In the genomic region with DNA sequence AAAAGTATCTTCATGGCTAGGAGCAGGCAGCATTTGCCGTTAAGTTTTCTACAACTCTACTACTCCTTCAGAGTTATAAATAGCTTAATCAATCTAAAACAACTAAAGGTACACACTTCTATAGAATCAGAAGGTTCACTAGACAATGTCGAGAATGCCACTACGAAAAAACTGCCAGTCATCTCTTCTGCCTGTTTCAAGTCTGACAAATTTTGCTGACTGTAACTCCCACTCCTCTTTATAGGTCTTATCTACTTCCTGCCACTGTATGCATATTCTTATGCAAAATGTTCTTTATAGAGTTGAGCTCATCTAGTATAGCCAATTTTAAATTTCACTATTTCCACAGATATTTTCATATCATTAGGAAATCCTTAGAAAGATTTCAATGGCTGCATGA, we compare ENCODE assay signal across 1 cellular context.
A peak's percentile ranks its signal among the peaks of the same experiment; 100 is the strongest.
TF ChIP-seq lines count a peak whose summit lies in the region.

No MANE protein-coding gene starts in this region.

TF ChIP-seq in K562, 482 proteins besides CTCF, POLR2A, EP300 and RAD21 (continued from another document):
- peak; percentile 53; the same call in 1 of the 2 replicates for TF ChIP-seq NFE2L1 (tag; IDR thresholded peaks at IDR 0.05; ENCODE audit: borderline replicate concordance, low read depth)
- no peak for TF ChIP-seq ARHGAP35 (IDR thresholded peaks at IDR 0.05; ENCODE audit: partially characterized antibody)
- TF ChIP-seq CXXC5 (CRISPR knock-in tag; IDR thresholded peaks at IDR 0.05): no peak
- peak; percentile 83 for TF ChIP-seq NFE2 (IDR thresholded peaks at IDR 0.05; ENCODE audit: low read depth)
- TF ChIP-seq MAFK (IDR thresholded peaks at IDR 0.05; ENCODE audit: low read length): peak; percentile 73; the same call in 1 of the 2 replicates
- no peak for TF ChIP-seq TSC22D4 (tag; IDR thresholded peaks at IDR 0.05)
- peak; percentile 94 for TF ChIP-seq C11orf30 (IDR thresholded peaks at IDR 0.05; ENCODE audit: low read depth)
- peak; percentile 99 for TF ChIP-seq ZNF316 (IDR thresholded peaks at IDR 0.05)
- peak; percentile 42 for TF ChIP-seq CBFA2T3 (IDR thresholded peaks at IDR 0.05)
- peak; percentile 54 for TF ChIP-seq ARID1B (IDR thresholded peaks at IDR 0.05)
- TF ChIP-seq GATAD2B (IDR thresholded peaks at IDR 0.05; ENCODE audit: borderline replicate concordance): no peak
- TF ChIP-seq ZC3H8 (IDR thresholded peaks at IDR 0.05): no peak
